ENCODE assay signal across 22 cellular contexts in the genomic region with DNA sequence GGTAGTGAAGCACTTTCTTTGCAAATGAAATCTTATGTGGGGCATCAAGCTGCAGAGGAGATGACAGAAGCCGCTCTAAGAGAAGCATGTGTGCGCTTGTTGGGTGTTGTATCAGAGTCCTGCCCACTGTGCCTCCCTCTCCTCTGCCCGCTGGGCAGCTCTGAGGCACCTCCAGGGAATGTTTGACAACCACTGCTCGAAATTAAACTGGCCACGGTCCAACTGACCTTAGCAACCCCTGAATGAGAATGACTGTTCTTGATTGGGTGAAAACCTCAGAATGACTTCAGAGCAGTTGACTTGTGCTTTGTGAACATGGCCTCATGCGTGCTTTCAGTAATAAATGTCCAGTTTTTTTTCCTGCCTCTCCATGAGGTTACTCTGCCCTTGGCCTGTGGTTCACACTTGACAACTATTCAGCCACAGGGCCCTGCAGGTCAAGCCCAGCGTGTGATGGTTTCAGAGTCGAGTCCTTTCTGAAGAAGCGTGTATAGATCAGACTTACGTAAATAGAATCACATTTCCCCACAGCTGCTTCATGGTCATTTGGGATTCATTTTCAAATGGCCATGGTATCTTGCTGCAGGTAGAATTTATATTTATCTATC.
A peak's percentile ranks its signal among the peaks of the same experiment; 100 is the strongest.
DNase-seq lines count a peak whose midpoint lies in the region; ATAC-seq, FAIRE-seq and TF ChIP-seq lines count a peak whose summit lies in the region.
"Had no signal": no experiment of that assay in that cellular context is flagged by ENCODE, and none has a peak within 500 bp of the region (broad histone marks: within the 10 kb centered on the region; RNA-seq: fewer than 3 reads in every experiment).

No MANE protein-coding gene starts in this region.

- DNase-seq in DMS53 (lab: John Stamatoyannopoulos, UW), result peak; percentile 11
- no peak for DNase-seq in DMS53 treated with DMSO at 0.1 percent for 48 hours (lab: John Stamatoyannopoulos, UW; ENCODE audit: unreplicated experiment)
- DNase-seq in RKO (ENCODE audit: low spot score), result peak; percentile 35
- peak; percentile 57 for DNase-seq in epithelial cell of proximal tubule (ENCODE audit: low read depth)
- DNase-seq in neuronal stem cell (ENCODE audit: low spot score), result no peak
- DNase-seq in activated naive CD4-positive, alpha-beta T cell treated with anti-CD3 and anti-CD28 coated beads, Interleukin-2, amount 50 U/mL, for 72 hours (ENCODE audit: low spot score in 2 of 2), result no peak
- DNase-seq in kidney, result no peak
- DNase-seq in CD8-positive, alpha-beta T cell, result no peak
- DNase-seq: activated CD4-positive, alpha-beta T cell treated with anti-CD3 and anti-CD28 coated beads for 48 hours; activated CD8-positive, alpha-beta memory T cell treated with anti-CD3 and anti-CD28 coated beads, Interleukin-2, amount 50 U/mL, for 48 hours; activated naive CD4-positive, alpha-beta T cell; DMS153; erythroblast; immature natural killer cell; NCI-H1436 treated with DMSO at 0.1 percent for 48 hours; stimulated activated naive CD4-positive, alpha-beta T cell treated with Interleukin-2 at 50 U/mL for 16 hours; trophoblast cell had no signal

- H3K4me3 ChIP-seq in epithelial cell of proximal tubule (ENCODE audit: low read depth, low read length) (no peak overlapping the region), neuronal stem cell (ENCODE audit: low read length in 2 of 2) (no peak overlapping the region), kidney (ENCODE audit: low read length in 2 of 2) (no peak overlapping the region)
- H3K4me3 ChIP-seq in CD8-positive, alpha-beta T cell (ENCODE audit: low read depth, low read length), result no peak overlapping the region
- H3K4me3 ChIP-seq: ascending aorta; BLaER1 treated with 17β-estradiol and CSF1 and Interleukin-3, amounts not matched to agents 10 nM and 100 nM; SJSA1 had no signal

- CTCF ChIA-PET in CD8-positive, alpha-beta T cell (lab: Charles Lee), result no interaction called here

- H3K18ac ChIP-seq in neuronal stem cell (ENCODE audit: low read length), result no peak overlapping the region

- H3K23ac ChIP-seq in neuronal stem cell (ENCODE audit: low read depth, low read length, poor library complexity), result no peak overlapping the region

- no peaks in the 10 kb centered on the region for H3K4me1 Mint-ChIP-seq in CD8-positive, alpha-beta T cell (ENCODE audit: low read depth)
- H3K4me1 Mint-ChIP-seq: immature natural killer cell had no signal

- H3K4me3 Mint-ChIP-seq in CD8-positive, alpha-beta T cell, result no peak overlapping the region
- H3K4me3 Mint-ChIP-seq: dendritic cell treated with granulocyte-macrophage colony-stimulating factor and Interleukin-4, amounts not matched to agents 40 ng/mL and 50 ng/mL, for 4 days; immature natural killer cell had no signal

- no peak for ATAC-seq in activated naive CD4-positive, alpha-beta T cell treated with anti-CD3 and anti-CD28 coated beads, Interleukin-2, amount 50 U/mL, for 72 hours
- ATAC-seq in CD8-positive, alpha-beta T cell, result no peak

- no peak overlapping the region for H2BK120ac ChIP-seq in neuronal stem cell (ENCODE audit: low read depth, low read length)

- H4K8ac ChIP-seq in neuronal stem cell (ENCODE audit: low read depth, low read length), result no peak overlapping the region

- H3K27me3 Mint-ChIP-seq in CD8-positive, alpha-beta T cell (ENCODE audit: low read depth), result peaks cover 22% of the 10 kb centered on the region

- H3K36me3 ChIP-seq in neuronal stem cell (replicated peaks in 1 of 2; ENCODE audit: control insufficient read depth in 2 of 2, insufficient read depth in 2 of 2, low read length in 2 of 2) (no peaks in the 10 kb centered on the region), kidney (ENCODE audit: control insufficient read depth in 1 of 2, insufficient read depth in 2 of 2, low read length in 2 of 2) (no peaks in the 10 kb centered on the region)
- no peaks in the 10 kb centered on the region for H3K36me3 ChIP-seq in CD8-positive, alpha-beta T cell (ENCODE audit: insufficient read depth, low read length)
- H3K36me3 ChIP-seq: ascending aorta; BLaER1 treated with 17β-estradiol and CSF1 and Interleukin-3, amounts not matched to agents 10 nM and 100 nM; SJSA1 had no signal

- no peak overlapping the region for H2AK5ac ChIP-seq in neuronal stem cell (ENCODE audit: low read depth, low read length)

- no peak for TF ChIP-seq CTCF in epithelial cell of proximal tubule (conservative IDR thresholded peaks at IDR 0.05; ENCODE audit: low read depth, low read length)
- no peak for TF ChIP-seq CTCF in kidney (IDR thresholded peaks at IDR 0.05; ENCODE audit: borderline replicate concordance, extremely low read depth, insufficient read depth)
- no peak for TF ChIP-seq CTCF in CD8-positive, alpha-beta T cell (IDR thresholded peaks at IDR 0.05)

- H3K9ac ChIP-seq in neuronal stem cell (ENCODE audit: low read depth, low read length, poor library complexity), result no peak overlapping the region
- H3K9ac ChIP-seq in kidney (ENCODE audit: low read length in 2 of 2), result no peak overlapping the region
- H3K9ac ChIP-seq: BLaER1 treated with 17β-estradiol and CSF1 and Interleukin-3, amounts not matched to agents 10 nM and 100 nM had no signal

- H3K9me3 Mint-ChIP-seq in activated naive CD4-positive, alpha-beta T cell treated with anti-CD3 and anti-CD28 coated beads, Interleukin-2, amount 50 U/mL, for 72 hours, result no peaks in the 10 kb centered on the region
- H3K9me3 Mint-ChIP-seq in CD8-positive, alpha-beta T cell, result no peaks in the 10 kb centered on the region
- H3K9me3 Mint-ChIP-seq: dendritic cell treated with granulocyte-macrophage colony-stimulating factor and Interleukin-4, amounts not matched to agents 40 ng/mL and 50 ng/mL, for 4 days had no signal

- POLR2A ChIA-PET in CD8-positive, alpha-beta T cell (lab: Charles Lee), result no interaction called here

- H3K14ac ChIP-seq in neuronal stem cell (ENCODE audit: low read length), result no peak overlapping the region

- intact Hi-C loops in kidney (cut with DNase I), result no loop called here
- intact Hi-C loops in CD8-positive, alpha-beta T cell (cut with DNase I, micrococcal nuclease), result no loop called here

- no peak overlapping the region for H3K4me2 ChIP-seq in neuronal stem cell (ENCODE audit: insufficient read depth, low read length, poor library complexity, severe bottlenecking)
- H3K4me2 ChIP-seq: BLaER1 treated with 17β-estradiol and CSF1 and Interleukin-3, amounts not matched to agents 10 nM and 100 nM had no signal

- H3K9me3 ChIP-seq in neuronal stem cell (replicated peaks in 1 of 2; ENCODE audit: control insufficient read depth in 2 of 2, insufficient read depth in 1 of 2, low read depth in 1 of 2, low read length in 2 of 2) (no peaks in the 10 kb centered on the region), kidney (ENCODE audit: control insufficient read depth in 1 of 2, low read length in 2 of 2) (no peaks in the 10 kb centered on the region)
- H3K9me3 ChIP-seq in CD8-positive, alpha-beta T cell (ENCODE audit: low read length), result no peaks in the 10 kb centered on the region
- H3K9me3 ChIP-seq: ascending aorta; BLaER1 treated with 17β-estradiol and CSF1 and Interleukin-3, amounts not matched to agents 10 nM and 100 nM; SJSA1 had no signal

- H3K27me3 ChIP-seq in neuronal stem cell (ENCODE audit: control insufficient read depth in 3 of 3, insufficient read depth in 3 of 3, low read depth in 1 of 3, low read length in 3 of 3), result no peaks in the 10 kb centered on the region
- peaks cover 4% of the 10 kb centered on the region for H3K27me3 ChIP-seq in CD8-positive, alpha-beta T cell (ENCODE audit: insufficient read depth, low read length)
- H3K27me3 ChIP-seq: ascending aorta; BLaER1 treated with 17β-estradiol and CSF1 and Interleukin-3, amounts not matched to agents 10 nM and 100 nM; SJSA1 had no signal

- H2BK15ac ChIP-seq in neuronal stem cell (ENCODE audit: low read length), result no peak overlapping the region

- H2BK5ac ChIP-seq in neuronal stem cell (ENCODE audit: low read length), result no peak overlapping the region

- peak overlapping the region; percentile 3 for H2AFZ ChIP-seq in neuronal stem cell (ENCODE audit: low read length)

- H3K4me1 ChIP-seq in neuronal stem cell (ENCODE audit: control insufficient read depth in 2 of 2, insufficient read depth in 1 of 2, low read depth in 1 of 2, low read length in 2 of 2), result peaks cover 0 to 8% of the 10 kb centered on the region in 2 donors
- no peaks in the 10 kb centered on the region for H3K4me1 ChIP-seq in kidney (ENCODE audit: control insufficient read depth in 1 of 2, insufficient read depth in 1 of 2, low read depth in 1 of 2, low read length in 2 of 2)
- H3K4me1 ChIP-seq in CD8-positive, alpha-beta T cell (ENCODE audit: insufficient read depth, low read length), result no peaks in the 10 kb centered on the region
- H3K4me1 ChIP-seq: ascending aorta; BLaER1 treated with 17β-estradiol and CSF1 and Interleukin-3, amounts not matched to agents 10 nM and 100 nM; SJSA1 had no signal

- no peaks in the 10 kb centered on the region for H3K36me3 Mint-ChIP-seq in activated naive CD4-positive, alpha-beta T cell treated with anti-CD3 and anti-CD28 coated beads, Interleukin-2, amount 50 U/mL, for 72 hours
- no peaks in the 10 kb centered on the region for H3K36me3 Mint-ChIP-seq in CD8-positive, alpha-beta T cell
- H3K36me3 Mint-ChIP-seq: immature natural killer cell had no signal

- no peak overlapping the region for H3K4ac ChIP-seq in neuronal stem cell (ENCODE audit: low read length)

- no peaks in the 10 kb centered on the region for H3K79me1 ChIP-seq in neuronal stem cell (ENCODE audit: low read depth, low read length)

- WGBS in neuronal stem cell (ENCODE audit: extremely low coverage in 2 of 2, insufficient read length in 2 of 2, insufficient replicate concordance in 1 of 2), 2 donors, result no CpG with 5 or more reads among the region's 10 CpGs

- H4K91ac ChIP-seq in neuronal stem cell (ENCODE audit: low read depth, low read length, poor library complexity), result no peak overlapping the region

- H3K27ac Mint-ChIP-seq in activated naive CD4-positive, alpha-beta T cell treated with anti-CD3 and anti-CD28 coated beads, Interleukin-2, amount 50 U/mL, for 72 hours, result no peak overlapping the region
- no peak overlapping the region for H3K27ac Mint-ChIP-seq in CD8-positive, alpha-beta T cell
- H3K27ac Mint-ChIP-seq: dendritic cell treated with granulocyte-macrophage colony-stimulating factor and Interleukin-4, amounts not matched to agents 40 ng/mL and 50 ng/mL, for 4 days; immature natural killer cell had no signal

- H3K27ac ChIP-seq in neuronal stem cell (replicated peaks; ENCODE audit: low read length), result no peak overlapping the region
- H3K27ac ChIP-seq in kidney (ENCODE audit: low read depth in 2 of 2, low read length in 2 of 2), result no peak overlapping the region
- no peak overlapping the region for H3K27ac ChIP-seq in CD8-positive, alpha-beta T cell (ENCODE audit: low read depth, low read length)
- H3K27ac ChIP-seq: 22Rv1; ascending aorta; BLaER1 treated with 17β-estradiol and CSF1 and Interleukin-3, amounts not matched to agents 10 nM and 100 nM; SJSA1 had no signal

- H2BK12ac ChIP-seq in neuronal stem cell (ENCODE audit: low read length), result no peak overlapping the region

- no peak for FAIRE-seq in kidney (lab: Jason Lieb, UNC)

Comparison
In these comparisons a context has a peak if more than half of its experiments do, and no peak if none do; other contexts are left out.
1. DNase-seq: peak in DMS53 (single experiment), RKO (single experiment) and epithelial cell of proximal tubule (single experiment); none in DMS53 treated with DMSO at 0.1 percent for 48 hours (single experiment), neuronal stem cell (single experiment), activated naive CD4-positive, alpha-beta T cell treated with anti-CD3 and anti-CD28 coated beads, Interleukin-2, amount 50 U/mL, for 72 hours (0 of 2), kidney (single experiment) and CD8-positive, alpha-beta T cell (0 of 7).